In genomic region chr18:23143059-23143831, GRCh38 we compare ENCODE assay signal across 9 cellular contexts. TPM values are rescaled to one million over a fixed set of nuclear protein-coding genes. Genes with fewer than 3 reads are reported as not detected.
DNase-seq lines count a peak whose midpoint lies in the region; ATAC-seq, FAIRE-seq and TF ChIP-seq lines count a peak whose summit lies in the region.
"Had no signal": no experiment of that assay in that cellular context is flagged by ENCODE, and none has a peak within 500 bp of the region (broad histone marks: within the 10 kb centered on the region; RNA-seq: fewer than 3 reads in every experiment).

No MANE protein-coding gene starts in this region.

- peak overlapping the region; percentile 9; the same call in 1 of the 2 replicates for H3K9ac ChIP-seq in HCT116 (ENCODE audit: low read length)

- RAD21 ChIA-PET in HCT116 (lab: Charles Lee; ENCODE audit: low non-redundant PET in 1 of 2, low total read pairs in 2 of 2, uncharacterized antibody in 2 of 2, unreplicated experiment in 2 of 2), result no interaction called here

- H3K4me3 ChIP-seq in HCT116 (replicated peaks in 1 of 2; ENCODE audit: low read depth in 1 of 2, low read length in 2 of 2), result no peak overlapping the region
- no peak overlapping the region for H3K4me3 ChIP-seq in heart left ventricle
- H3K4me3 ChIP-seq in small intestine (ENCODE audit: low read depth in 1 of 2, low read length in 2 of 2), result no peak overlapping the region

- H3K27ac ChIP-seq in HCT116 (ENCODE audit: low read depth, low read length) (peak overlapping the region; percentile 34), heart left ventricle (peak overlapping the region in 5 of 12 donors; percentile 8 to 60 (median 34)), small intestine (ENCODE audit: low read depth in 1 of 2, low read length in 1 of 2) (peak overlapping the region; percentile 84 to 89)

- no peaks in the 10 kb centered on the region for H4K20me1 ChIP-seq in HCT116 (ENCODE audit: insufficient read depth)

- no peaks in the 10 kb centered on the region; the same call in 1 of the 2 replicates for H3K79me2 ChIP-seq in HCT116 (ENCODE audit: insufficient read depth, low read length)

- H3K36me3 ChIP-seq in HCT116 (ENCODE audit: control insufficient read depth in 1 of 2, insufficient read depth in 2 of 2, low read length in 2 of 2) (no peaks in the 10 kb centered on the region), heart left ventricle (no peaks in the 10 kb centered on the region), small intestine (ENCODE audit: control insufficient read depth in 2 of 2, insufficient read depth in 2 of 2, low read length in 2 of 2) (no peaks in the 10 kb centered on the region)

- H2AFZ ChIP-seq in HCT116 (ENCODE audit: low read depth, low read length, poor library complexity, severe bottlenecking), result no peak overlapping the region

- POLR2A ChIA-PET in HCT116 (lab: Charles Lee), result interaction anchor here (1.0 kb wide), 1 partner anchor 9 kb away, joined by 7 read pairs; no protein-coding TSS in a partner anchor

- H3K27me3 ChIP-seq in HCT116 (ENCODE audit: insufficient read depth, low read length) (no peaks in the 10 kb centered on the region), heart left ventricle (peaks cover 0 to 4% (median 0%) of the 10 kb centered on the region in 9 donors), small intestine (ENCODE audit: control insufficient read depth in 2 of 2, insufficient read depth in 2 of 2, low read length in 2 of 2) (no peaks in the 10 kb centered on the region)

- intact Hi-C loops in HCT116 (cut with micrococcal nuclease), result no loop called here
- intact Hi-C loops in heart left ventricle (cut with DNase I), result loop anchor here in 3 of 10 donors (5.0 to 10.0 kb wide), 3 partner anchors 49 to 72 kb away; no protein-coding TSS in a partner anchor

- ATAC-seq in HCT116 (peak; percentile 91), heart left ventricle (peak in 3 of 4 donors; percentile 38 to 57 (median 44)), GM18858 (IDR thresholded peaks at IDR 0.05; ENCODE audit: unreplicated experiment) (no peak), HG02763 (IDR thresholded peaks at IDR 0.05; ENCODE audit: unreplicated experiment) (no peak), HG02588 (IDR thresholded peaks at IDR 0.05; ENCODE audit: unreplicated experiment) (no peak)

- no peak for TF ChIP-seq RAD21 in HCT116 (IDR thresholded peaks at IDR 0.05; ENCODE audit: low read depth)

- TF ChIP-seq POLR2A in HCT116 (IDR thresholded peaks at IDR 0.05; ENCODE audit: borderline replicate concordance, extremely low read depth, insufficient read depth, insufficient read length), result no peak
- no peak for TF ChIP-seq POLR2A in heart left ventricle (IDR thresholded peaks at IDR 0.05)

- H3K9me3 ChIP-seq in HCT116 (ENCODE audit: control insufficient read depth in 1 of 2, insufficient read depth in 1 of 2, low read depth in 1 of 2, low read length in 2 of 2) (no peaks in the 10 kb centered on the region), heart left ventricle (no peaks in the 10 kb centered on the region), small intestine (ENCODE audit: control insufficient read depth, low read depth) (no peaks in the 10 kb centered on the region)

- CTCF ChIA-PET in HCT116 (lab: Charles Lee), result interaction anchor here (1.1 to 1.2 kb wide), 2 partner anchors 9 to 12 kb away, joined by 4 to 6 read pairs; no protein-coding TSS in a partner anchor

- DNase-seq in HCT116 (ENCODE audit: low read depth, low spot score), result peak; percentile 54
- peak; percentile 56 for DNase-seq in SK-MEL-5 (ENCODE audit: low read depth, low spot score)
- peak in 1 of 5 donors; percentile 62 for DNase-seq in heart left ventricle
- DNase-seq in small intestine, result peak; percentile 95
- no peak for DNase-seq in pons (ENCODE audit: low spot score)

- BruUV-seq in HCT116 (replicated peaks; lab: Mats Ljungman, UMichigan), result no TSS peak

- H3K4me1 ChIP-seq in HCT116 (ENCODE audit: control insufficient read depth in 1 of 2, insufficient read depth in 2 of 2, low read length in 2 of 2) (peaks cover 30 to 36% of the 10 kb centered on the region in 2 experiments), heart left ventricle (peaks cover 0 to 61% (median 24%) of the 10 kb centered on the region in 12 donors), small intestine (ENCODE audit: control insufficient read depth in 2 of 2, insufficient read depth in 1 of 2, low read depth in 1 of 2, low read length in 1 of 2) (peaks cover 13 to 18% of the 10 kb centered on the region in 2 donors)

- FAIRE-seq in small intestine (lab: Jason Lieb, UNC), result no peak
- FAIRE-seq: TTC549 had no signal

- in situ Hi-C loops in SK-MEL-5 (cut with HindIII; ENCODE audit: low pct_unique_long_range_greater_than_20kb, low sequenced_read_pairs), result no loop called here

- H3K4me2 ChIP-seq in HCT116 (ENCODE audit: low read length), result peak overlapping the region; percentile 57

- no peaks in the 10 kb centered on the region for H3K9me2 ChIP-seq in HCT116 (ENCODE audit: insufficient read depth)

- 68 to 78% (median 77%) methylated on average over 10 of the region's 10 CpGs for WGBS in heart left ventricle, 4 donors
- WGBS in small intestine, 3 donors, result 21 to 44% (median 33%) methylated on average over 10 of the region's 10 CpGs

- TF ChIP-seq CTCF in HCT116 (IDR thresholded peaks at IDR 0.05 in 2 of 3, conservative IDR thresholded peaks at IDR 0.05 in 1 of 3; ENCODE audit: borderline replicate concordance in 1 of 3, insufficient read depth in 1 of 3, low read depth in 2 of 3, low read length in 2 of 3) (no peak), heart left ventricle (IDR thresholded peaks at IDR 0.05) (no peak)

TF ChIP-seq in HCT116, 20 proteins besides CTCF, POLR2A, EP300 and RAD21:
- TF ChIP-seq SRF (IDR thresholded peaks at IDR 0.05; ENCODE audit: low read depth), result no peak
- no peak for TF ChIP-seq EZH2phosphoT487 (IDR thresholded peaks at IDR 0.05; ENCODE audit: borderline replicate concordance)
- no peak for TF ChIP-seq SIN3A (IDR thresholded peaks at IDR 0.05; ENCODE audit: low read depth)
- TF ChIP-seq TCF7L2 (IDR thresholded peaks at IDR 0.05; ENCODE audit: borderline replicate concordance, extremely low read depth, insufficient read depth, insufficient read length), result no peak
- no peak for TF ChIP-seq EZH2 (IDR thresholded peaks at IDR 0.05)
- TF ChIP-seq ZBTB33 (IDR thresholded peaks at IDR 0.05; ENCODE audit: extremely low read depth, insufficient replicate concordance, low read length), result no peak
- no peak for TF ChIP-seq POLR2AphosphoS5 (IDR thresholded peaks at IDR 0.05; ENCODE audit: low read depth, low read length)
- TF ChIP-seq ZNF274 (IDR thresholded peaks at IDR 0.05; ENCODE audit: low read depth, low read length), result no peak
- no peak for TF ChIP-seq CEBPB (IDR thresholded peaks at IDR 0.05; ENCODE audit: low read depth)
- no peak for TF ChIP-seq ELF1 (IDR thresholded peaks at IDR 0.05; ENCODE audit: borderline replicate concordance, low read depth)
- TF ChIP-seq YY1 (IDR thresholded peaks at IDR 0.05; ENCODE audit: extremely low read depth, insufficient replicate concordance, low read depth, low read length), result no peak

RNA-seq across cellular contexts. Expression of gene CABLES1, which starts 8.0 kb away (rescaled TPM):
- total RNA-seq in HCT116 (2021; ENCODE audit: unreplicated experiment), result 7.7 TPM
- 4.1 and 4.9 TPM in 2 replicates for polyA plus RNA-seq in HCT116 (2012)
- total RNA-seq in SK-MEL-5 (2014; rRNA removed; shearing (Covaris generic)), result 101 and 133 TPM in 2 replicates
- polyA plus RNA-seq in SK-MEL-5 (2015; cell fraction: cytosol; rRNA removed), result 73.5 and 89.4 TPM in 2 replicates
- polyA plus RNA-seq in SK-MEL-5 (2015; cell fraction: nucleus; rRNA removed), result 59.5 and 63.6 TPM in 2 replicates
- 1 to 10 TPM in 7 of 9 donors, under 1 TPM in 2; 0.28 to 7.2 (median 2.3) TPM for total RNA-seq in heart left ventricle
- polyA plus RNA-seq in heart left ventricle, result 1 to 10 TPM in 1 of 2 donors, under 1 TPM in 1; 0.88 to 1.5 TPM
- 1 to 10 TPM; 6.9 to 9.1 (median 7.8) TPM for polyA plus RNA-seq in small intestine

Comparison
In these comparisons a context has a peak if more than half of its experiments do, and no peak if none do; other contexts are left out.
1. ATAC-seq: peak in HCT116 (single experiment) and heart left ventricle (3 of 4); none in GM18858 (single experiment), HG02763 (single experiment) and HG02588 (single experiment).
2. RNA of gene CABLES1, which starts 8.0 kb away (total RNA-seq): 101 to 133 TPM in SK-MEL-5; 7.7 TPM in HCT116 (single experiment) and 0.28 to 7.2 TPM in heart left ventricle; every median in the first group is over 10 times any median in the second.